Comparison of ENCODE assay signal across 8 cellular contexts in genomic region chr15:38455096-38455495, GRCh38. TPM values are rescaled to one million over a fixed set of nuclear protein-coding genes. Genes with fewer than 3 reads are reported as not detected.
DNase-seq lines count a peak whose midpoint lies in the region; ATAC-seq and TF ChIP-seq lines count a peak whose summit lies in the region.

No MANE protein-coding gene starts in this region.

- peak; percentile 38 for ATAC-seq in foreskin keratinocyte

- H2AFZ ChIP-seq in SK-N-SH (ENCODE audit: low read depth): 0 out of 2 replicates have a peak overlapping the region, but pooled peaks have one; percentile 97

- peaks cover 0 to 11% of the 10 kb centered on the region in 2 experiments; a peak in 2 of 4 replicates for H3K4me1 ChIP-seq in SK-N-SH (ENCODE audit: control insufficient read depth in 1 of 2, insufficient read depth in 2 of 2, low read depth in 1 of 2, low read length in 1 of 2)
- peaks cover 7% of the 10 kb centered on the region for H3K4me1 ChIP-seq in foreskin keratinocyte

- no peak for TF ChIP-seq CTCF in SK-N-SH (IDR thresholded peaks at IDR 0.05)
- TF ChIP-seq CTCF in foreskin keratinocyte (conservative IDR thresholded peaks at IDR 0.05): no peak

- H4K20me1 ChIP-seq in SK-N-SH (ENCODE audit: insufficient read depth): peaks cover 6% of the 10 kb centered on the region; the same call in 1 of the 2 replicates

- H3F3A ChIP-seq in SK-N-SH (replicated peaks; ENCODE audit: insufficient read depth): no peaks in the 10 kb centered on the region

- H3K9me3 ChIP-seq in SK-N-SH: no peaks in the 10 kb centered on the region

- H3K4me2 ChIP-seq in SK-N-SH: peak overlapping the region; percentile 87

- no peaks in the 10 kb centered on the region for H3K27me3 ChIP-seq in SK-N-SH (ENCODE audit: insufficient read depth)
- peaks cover 4% of the 10 kb centered on the region for H3K27me3 ChIP-seq in foreskin keratinocyte

- CTCF ChIA-PET in SK-N-SH (lab: Yijun Ruan, JAX): interaction anchor here (1.1 to 5.7 kb wide), 8 partner anchors 15 to 251 kb away, joined by 3 to 46 read pairs (median 7); no protein-coding TSS in a partner anchor

- H3K4me3 ChIP-seq in SK-N-SH (ENCODE audit: low read depth in 2 of 2, low read length in 1 of 2): peak overlapping the region; percentile 78 to 95
- H3K4me3 ChIP-seq in skin epidermis: peak overlapping the region; percentile 64 to 97 (median 84)

- no peak for TF ChIP-seq EP300 in SK-N-SH (IDR thresholded peaks at IDR 0.05; ENCODE audit: borderline replicate concordance in 1 of 2, low read depth in 1 of 2, low read length in 1 of 2)

- WGBS in SK-N-SH (ENCODE audit: low lambda C conversion rate): 7% methylated on average over 4 of the region's 4 CpGs

- peaks cover 61% of the 10 kb centered on the region for H3K79me2 ChIP-seq in SK-N-SH (ENCODE audit: insufficient read depth)

- POLR2A ChIA-PET in SK-N-SH (lab: Yijun Ruan, JAX): interaction anchor here (0.8 to 2.2 kb wide), 4 partner anchors 12 to 247 kb away, joined by 3 to 15 read pairs (median 4); no protein-coding TSS in a partner anchor

- no peaks in the 10 kb centered on the region for H3K36me3 ChIP-seq in SK-N-SH (replicated peaks in 1 of 2; ENCODE audit: control insufficient read depth in 1 of 2, insufficient read depth in 2 of 2, low read length in 1 of 2)

- no peaks in the 10 kb centered on the region for H3K9me2 ChIP-seq in SK-N-SH

- peak overlapping the region; percentile 95 for H3K9ac ChIP-seq in SK-N-SH

- TF ChIP-seq RAD21 in SK-N-SH (IDR thresholded peaks at IDR 0.05; ENCODE audit: low read length): no peak

- H3K27ac ChIP-seq in SK-N-SH (ENCODE audit: low read depth in 2 of 2, low read length in 1 of 2) (peak overlapping the region; percentile 79 to 97; a peak in 3 of 4 replicates), foreskin keratinocyte (no peak overlapping the region), skin epidermis (peak overlapping the region in 4 of 21 experiments; percentile 80 to 95 (median 90))

- DNase-seq in NCI-H748 (lab: John Stamatoyannopoulos, UW; ENCODE audit: unreplicated experiment) (peak; percentile 2), NCI-H748 treated with DMSO at 0.1 percent for 48 hours (lab: John Stamatoyannopoulos, UW) (no peak), SK-N-SH (no peak), foreskin keratinocyte (peak in 1 of 2 donors; percentile 13), SW480 (ENCODE audit: low spot score) (no peak), GDM1 (lab: John Stamatoyannopoulos, UW) (no peak), dedifferentiated amniotic fluid mesenchymal stem cell (ENCODE audit: extremely low spot score) (no peak)

TF ChIP-seq in SK-N-SH, 30 proteins besides CTCF, POLR2A, EP300 and RAD21:
- TF ChIP-seq CHD2 (IDR thresholded peaks at IDR 0.05; ENCODE audit: low read length, partially characterized antibody) (no peak), FOXM1 (IDR thresholded peaks at IDR 0.05; ENCODE audit: low read depth) (no peak), TEAD4 (IDR thresholded peaks at IDR 0.05; ENCODE audit: borderline replicate concordance, insufficient read depth) (no peak)

RNA-seq across cellular contexts. Expression of gene FAM98B, which starts 1.2 kb away (rescaled TPM):
- 5.7 and 7.8 TPM in 2 replicates for polyA plus RNA-seq in SK-N-SH (2012; rRNA removed)
- 11.6 and 13.5 TPM in 2 replicates for polyA plus RNA-seq in SK-N-SH (2012; cell fraction: cytosol; rRNA removed)
- polyA plus RNA-seq in SK-N-SH (2012; cell fraction: nucleus; rRNA removed): 0.76 and 2.2 TPM in 2 replicates
- 13.6 and 14.6 TPM in 2 replicates for total RNA-seq in foreskin keratinocyte
- 13.4 and 14.4 TPM in 2 replicates for polyA plus RNA-seq in foreskin keratinocyte
